8 cellular contexts compared by ENCODE assay signal in genomic region chr6:160930547-160931377, GRCh38.
DNase-seq lines count a peak whose midpoint lies in the region; ATAC-seq and TF ChIP-seq lines count a peak whose summit lies in the region.

No MANE protein-coding gene starts in this region.

- no peaks in the 10 kb centered on the region for H3K4me1 ChIP-seq in A673 (ENCODE audit: insufficient read depth, low read length, poor library complexity, severe bottlenecking)

- no peaks in the 10 kb centered on the region for H3K36me3 ChIP-seq in A673 (ENCODE audit: insufficient read depth, low read length, poor library complexity, severe bottlenecking)

- peak overlapping the region; percentile 33 for H3K4me3 ChIP-seq in A673 (ENCODE audit: low read depth, low read length, poor library complexity, severe bottlenecking)
- peak overlapping the region; percentile 66 for H3K4me3 ChIP-seq in epithelial cell of proximal tubule (ENCODE audit: low read depth, low read length)

- peaks cover 3% of the 10 kb centered on the region for H3K9me3 ChIP-seq in A673 (ENCODE audit: low read depth, low read length, poor library complexity, severe bottlenecking)

- peaks cover 6% of the 10 kb centered on the region for H3K27me3 ChIP-seq in A673 (replicated peaks; ENCODE audit: insufficient read depth, low read depth, low read length, poor library complexity)

- DNase-seq in A673 (ENCODE audit: low spot score) = peak; percentile 69
- peak; percentile 29 for DNase-seq in NCI-H510A treated with DMSO at 0.1 percent for 48 hours (lab: John Stamatoyannopoulos, UW)
- DNase-seq in activated T-cell treated with anti-CD3 and anti-CD28 coated beads for 4 hours = peak; percentile 35
- no peak for DNase-seq in epithelial cell of proximal tubule (ENCODE audit: low read depth)
- DNase-seq in mucosa of gallbladder (ENCODE audit: low spot score) = peak; percentile 61
- peak; percentile 22 to 25 for DNase-seq in stimulated activated CD8-positive, alpha-beta memory T cell treated with anti-CD3 and anti-CD28 coated beads, Interleukin-15, amount 100 ng/mL, for 48 hours (ENCODE audit: low read depth in 2 of 2)

- TF ChIP-seq CTCF in A673 (conservative IDR thresholded peaks at IDR 0.05; ENCODE audit: low read depth, low read length) (peak; percentile 95), epithelial cell of proximal tubule (conservative IDR thresholded peaks at IDR 0.05; ENCODE audit: low read depth, low read length) (peak; percentile 73)

- ATAC-seq in GM18858 (IDR thresholded peaks at IDR 0.05; ENCODE audit: unreplicated experiment) (peak; percentile 72), HG03097 (IDR thresholded peaks at IDR 0.05; ENCODE audit: low FRiP score, unreplicated experiment) (peak; percentile 80)

- BruUV-seq in A673 (replicated peaks; lab: Mats Ljungman, UMichigan) = no TSS peak

- no peak overlapping the region for H3K27ac ChIP-seq in A673 (ENCODE audit: low read depth, low read length, poor library complexity, severe bottlenecking)

- intact Hi-C loops in A673 (cut with micrococcal nuclease; ENCODE audit: unreplicated experiment) = loop anchor here (1.0 to 10.0 kb wide), 4 partner anchors 62 to 444 kb away; no protein-coding TSS in a partner anchor

- POLR2A ChIA-PET in A673 (lab: Charles Lee; ENCODE audit: low non-redundant PET) = no interaction called here

- CTCF ChIA-PET in A673 (lab: Charles Lee) = interaction anchor here (0.7 to 2.6 kb wide), 5 partner anchors 62 to 443 kb away, joined by 3 to 17 read pairs (median 3); no protein-coding TSS in a partner anchor
